ENCODE assay signal across 23 cellular contexts in the genomic region with DNA sequence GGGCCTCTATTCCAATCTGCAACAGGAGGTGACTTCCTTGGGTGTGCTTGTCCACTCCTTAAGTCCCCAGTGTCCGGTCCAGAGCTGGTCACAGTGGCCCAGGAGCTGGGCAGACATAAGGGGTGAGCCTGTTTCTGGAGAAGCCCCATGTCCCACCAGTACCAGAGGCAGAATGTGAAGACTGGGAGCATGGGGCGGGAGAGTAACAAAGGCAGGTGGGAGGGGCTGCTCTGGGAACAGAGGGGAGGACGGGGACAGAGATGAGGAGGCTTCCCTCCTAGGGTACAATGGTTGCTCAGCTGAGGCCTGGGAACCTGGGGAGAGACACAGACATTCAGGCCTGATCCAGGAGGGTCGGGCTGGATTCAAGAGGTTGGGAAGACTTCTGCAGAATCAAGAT.
DNase-seq lines count a peak whose midpoint lies in the region; ATAC-seq and TF ChIP-seq lines count a peak whose summit lies in the region.
"Had no signal": no experiment of that assay in that cellular context is flagged by ENCODE, and none has a peak within 500 bp of the region (broad histone marks: within the 10 kb centered on the region; RNA-seq: fewer than 3 reads in every experiment).

No MANE protein-coding gene starts in this region.

- no peak for TF ChIP-seq CTCF in H9 (conservative IDR thresholded peaks at IDR 0.05)

- H2BK5ac ChIP-seq in H9 (ENCODE audit: insufficient read length, low read length) = no peak overlapping the region

- H3K79me1 ChIP-seq in H9 (ENCODE audit: insufficient read depth, low read depth, low read length, poor library complexity, severe bottlenecking) = no peaks in the 10 kb centered on the region

- no peak overlapping the region for H3K23ac ChIP-seq in H9 (ENCODE audit: insufficient read length, low read depth, low read length)

- H3K9me3 Mint-ChIP-seq in T-helper 2 cell treated with Interferon-gamma antibody and Interleukin-4, amounts not matched to agents 5 μg/mL and 100 μg/mL, for 36 hours = no peaks in the 10 kb centered on the region
- H3K9me3 Mint-ChIP-seq in H9 = peaks cover 0 to 3% of the 10 kb centered on the region in 2 experiments; a peak in 1 of 5 replicates
- no peaks in the 10 kb centered on the region for H3K9me3 Mint-ChIP-seq in activated T-helper 17 cell treated with anti-CD3 and anti-CD28 coated beads, Interleukin-2, amount 50 U/mL, for 72 hours
- no peaks in the 10 kb centered on the region for H3K9me3 Mint-ChIP-seq in memory B cell
- H3K9me3 Mint-ChIP-seq: natural killer cell had no signal

- H3K18ac ChIP-seq in H9 (ENCODE audit: insufficient read length, low read depth, low read length) = no peak overlapping the region

- H3K36me3 Mint-ChIP-seq in T-helper 2 cell treated with Interferon-gamma antibody and Interleukin-4, amounts not matched to agents 5 μg/mL and 100 μg/mL, for 36 hours (ENCODE audit: low read depth) = peaks cover 2% of the 10 kb centered on the region
- H3K36me3 Mint-ChIP-seq in H9 (ENCODE audit: insufficient read depth in 1 of 3, low read depth in 3 of 3) = no peaks in the 10 kb centered on the region; a peak in 1 of 7 replicates
- H3K36me3 Mint-ChIP-seq in activated T-helper 17 cell treated with anti-CD3 and anti-CD28 coated beads, Interleukin-2, amount 50 U/mL, for 72 hours (ENCODE audit: low read depth) = no peaks in the 10 kb centered on the region
- H3K36me3 Mint-ChIP-seq in memory B cell = peaks cover 2% of the 10 kb centered on the region
- H3K36me3 Mint-ChIP-seq: natural killer cell had no signal

- H3K27me3 Mint-ChIP-seq in T-helper 2 cell treated with Interferon-gamma antibody and Interleukin-4, amounts not matched to agents 5 μg/mL and 100 μg/mL, for 36 hours (ENCODE audit: low read depth) = no peaks in the 10 kb centered on the region
- H3K27me3 Mint-ChIP-seq in H9 (ENCODE audit: low read depth) (peaks cover 26% of the 10 kb centered on the region), memory B cell (peaks cover 25% of the 10 kb centered on the region)
- H3K27me3 Mint-ChIP-seq in activated T-helper 17 cell treated with anti-CD3 and anti-CD28 coated beads, Interleukin-2, amount 50 U/mL, for 72 hours = peaks cover 6% of the 10 kb centered on the region

- H2BK120ac ChIP-seq in H9 (ENCODE audit: low read depth, low read length, poor library complexity, severe bottlenecking) = no peak overlapping the region

- H2BK20ac ChIP-seq in H9 (ENCODE audit: low read depth, low read length, poor library complexity, severe bottlenecking) = no peak overlapping the region

- no peak overlapping the region for H4K91ac ChIP-seq in H9 (ENCODE audit: insufficient read length, low read depth, low read length)

- no peak overlapping the region for H3K4ac ChIP-seq in H9 (ENCODE audit: low read depth, low read length)

- peak overlapping the region; percentile 66 for H3K27ac Mint-ChIP-seq in T-helper 2 cell treated with Interferon-gamma antibody and Interleukin-4, amounts not matched to agents 5 μg/mL and 100 μg/mL, for 36 hours
- H3K27ac Mint-ChIP-seq in H9 (0 out of 7 replicates have a peak overlapping the region, but pooled peaks of 1 of the 3 experiments have one; percentile 52), memory B cell (peak overlapping the region; percentile 58)
- H3K27ac Mint-ChIP-seq in activated T-helper 17 cell treated with anti-CD3 and anti-CD28 coated beads, Interleukin-2, amount 50 U/mL, for 72 hours = peak overlapping the region; percentile 26
- H3K27ac Mint-ChIP-seq: natural killer cell had no signal

- no peak overlapping the region for H3K27ac ChIP-seq in H9 (ENCODE audit: insufficient read length, low read depth, low read length)
- H3K27ac ChIP-seq: 22Rv1; BLaER1 treated with 17β-estradiol and CSF1 and Interleukin-3, amounts not matched to agents 10 nM and 100 nM; SJSA1; testis had no signal

- no peak overlapping the region for H4K5ac ChIP-seq in H9 (ENCODE audit: insufficient read length, low read depth, low read length)

- no peaks in the 10 kb centered on the region for H3K79me2 ChIP-seq in H9 (ENCODE audit: insufficient read depth, low read length)

- DNase-seq in T-helper 2 cell treated with Interferon-gamma antibody and Interleukin-4, amounts not matched to agents 5 μg/mL and 100 μg/mL, for 36 hours (ENCODE audit: low spot score) = no peak
- no peak for DNase-seq in T-helper 2 cell
- DNase-seq in H9 = peak; percentile 24
- no peak for DNase-seq in memory B cell (ENCODE audit: low spot score in 2 of 2)
- no peak for DNase-seq in hypothalamus (lab: John Stamatoyannopoulos, UW)
- DNase-seq: activated CD4-positive, CD25-positive, alpha-beta regulatory T cell; DMS53; effector CD8-positive, alpha-beta T cell; hippocampal formation; left cardiac atrium; mucosa of descending colon; natural killer cell; NCI-H146; NCI-H446; NCI-H774; stimulated activated naive CD4-positive, alpha-beta T cell; testis had no signal

- no peak overlapping the region for H3K9ac ChIP-seq in H9 (ENCODE audit: extremely low read depth, insufficient read length, low read length)
- H3K9ac ChIP-seq: BLaER1 treated with 17β-estradiol and CSF1 and Interleukin-3, amounts not matched to agents 10 nM and 100 nM had no signal

- no peaks in the 10 kb centered on the region for H3K9me3 ChIP-seq in H9 (ENCODE audit: control insufficient read depth, low read depth, low read length)
- H3K9me3 ChIP-seq: BLaER1 treated with 17β-estradiol and CSF1 and Interleukin-3, amounts not matched to agents 10 nM and 100 nM; mucosa of descending colon; SJSA1; testis had no signal

- no peak for ATAC-seq in activated T-helper 17 cell treated with anti-CD3 and anti-CD28 coated beads, Interleukin-2, amount 50 U/mL, for 72 hours (replicated peaks)
- ATAC-seq in memory B cell (ENCODE audit: low read depth) (no peak), GM18861 (IDR thresholded peaks at IDR 0.05; ENCODE audit: unreplicated experiment) (no peak), HG03139 (IDR thresholded peaks at IDR 0.05; ENCODE audit: unreplicated experiment) (no peak)
- ATAC-seq: left cardiac atrium, mucosa of descending colon, natural killer cell had no signal

- no peak overlapping the region for H3T11ph ChIP-seq in H9 (ENCODE audit: low read length)

- H2AFZ ChIP-seq in H9 (ENCODE audit: low read length) = no peak overlapping the region

- no peaks in the 10 kb centered on the region; the same call in 1 of the 2 replicates for H3K4me1 ChIP-seq in H9 (ENCODE audit: insufficient read depth, low read length)
- H3K4me1 ChIP-seq: SJSA1, testis had no signal

- peaks cover 27% of the 10 kb centered on the region for H3K4me1 Mint-ChIP-seq in T-helper 2 cell treated with Interferon-gamma antibody and Interleukin-4, amounts not matched to agents 5 μg/mL and 100 μg/mL, for 36 hours (ENCODE audit: low read depth)
- H3K4me1 Mint-ChIP-seq in H9 (peaks cover 10 to 22% of the 10 kb centered on the region in 2 experiments), memory B cell (peaks cover 5% of the 10 kb centered on the region)
- H3K4me1 Mint-ChIP-seq in activated T-helper 17 cell treated with anti-CD3 and anti-CD28 coated beads, Interleukin-2, amount 50 U/mL, for 72 hours = peaks cover 7% of the 10 kb centered on the region
- H3K4me1 Mint-ChIP-seq: natural killer cell had no signal

- H2BK12ac ChIP-seq in H9 (ENCODE audit: insufficient read length, low read depth, low read length) = no peak overlapping the region

- WGBS in H9 (ENCODE audit: extremely low coverage, insufficient read length, low lambda C conversion rate) = no CpG with 5 or more reads among the region's 4 CpGs

- no peak overlapping the region for H3K14ac ChIP-seq in H9 (ENCODE audit: insufficient read depth, low read length)

- H3K4me3 Mint-ChIP-seq in T-helper 2 cell treated with Interferon-gamma antibody and Interleukin-4, amounts not matched to agents 5 μg/mL and 100 μg/mL, for 36 hours = no peak overlapping the region
- H3K4me3 Mint-ChIP-seq in H9 (no peak overlapping the region; a peak in 1 of 5 replicates), memory B cell (no peak overlapping the region)
- no peak overlapping the region for H3K4me3 Mint-ChIP-seq in activated T-helper 17 cell treated with anti-CD3 and anti-CD28 coated beads, Interleukin-2, amount 50 U/mL, for 72 hours
- H3K4me3 Mint-ChIP-seq: natural killer cell had no signal

- H3K4me2 ChIP-seq in H9 (ENCODE audit: insufficient read depth, insufficient read length, low read length) = no peak overlapping the region

- H4K8ac ChIP-seq in H9 (replicated peaks; ENCODE audit: insufficient read length, low read depth, low read length) = no peak overlapping the region

- no peaks in the 10 kb centered on the region for H4K20me1 ChIP-seq in H9 (ENCODE audit: control insufficient read depth, insufficient read depth, insufficient read length)
- H4K20me1 ChIP-seq: BLaER1 treated with 17β-estradiol and CSF1 and Interleukin-3, amounts not matched to agents 10 nM and 100 nM had no signal

- no peak overlapping the region for H2BK15ac ChIP-seq in H9 (ENCODE audit: low read depth, low read length)

- H3K27me3 ChIP-seq in H9 (ENCODE audit: insufficient read depth, low read length) = no peaks in the 10 kb centered on the region
- H3K27me3 ChIP-seq: BLaER1 treated with 17β-estradiol and CSF1 and Interleukin-3, amounts not matched to agents 10 nM and 100 nM; testis had no signal

- H2AK5ac ChIP-seq in H9 (ENCODE audit: insufficient read length, low read length) = no peak overlapping the region

- H3K56ac ChIP-seq in H9 (ENCODE audit: insufficient read length, low read depth, low read length) = no peak overlapping the region

- H3K23me2 ChIP-seq in H9 (ENCODE audit: insufficient read length, low read depth, low read length, poor library complexity, severe bottlenecking) = no peaks in the 10 kb centered on the region
